In genomic region chr10:15858895-15859294, GRCh38 we compare ENCODE assay signal across 10 cellular contexts. TPM values are rescaled to one million over a fixed set of nuclear protein-coding genes. Genes with fewer than 3 reads are reported as not detected.
DNase-seq lines count a peak whose midpoint lies in the region; ATAC-seq and TF ChIP-seq lines count a peak whose summit lies in the region.
"Had no signal": no experiment of that assay in that cellular context is flagged by ENCODE, and none has a peak within 500 bp of the region (broad histone marks: within the 10 kb centered on the region; RNA-seq: fewer than 3 reads in every experiment).

No MANE protein-coding gene starts in this region.

- no peak overlapping the region for H3K23ac ChIP-seq in mesenchymal stem cell (ENCODE audit: low read length in 2 of 2)

- no peak overlapping the region for H2BK5ac ChIP-seq in mesenchymal stem cell (ENCODE audit: low read depth, low read length, poor library complexity, severe bottlenecking)

- H3K14ac ChIP-seq in mesenchymal stem cell (ENCODE audit: low read length in 2 of 2): no peak overlapping the region

- H3K79me1 ChIP-seq in mesenchymal stem cell (replicated peaks; ENCODE audit: low read length, poor library complexity, severe bottlenecking): peaks cover 9% of the 10 kb centered on the region

- H3K9me3 ChIP-seq in ascending aorta: no peaks in the 10 kb centered on the region
- H3K9me3 ChIP-seq in mesenchymal stem cell (ENCODE audit: control insufficient read depth, low read length): no peaks in the 10 kb centered on the region

- H4K8ac ChIP-seq in mesenchymal stem cell (ENCODE audit: low read length): no peak overlapping the region

- H3K4ac ChIP-seq in mesenchymal stem cell (ENCODE audit: low read depth in 1 of 2, low read length in 2 of 2): no peak overlapping the region

- H3K27ac Mint-ChIP-seq in stimulated activated naive CD8-positive, alpha-beta T cell treated with anti-CD3 and anti-CD28 coated beads, Interleukin-15, Interleukin-2, amounts not matched to agents 100 ng/mL and 50 ng/mL, for 24 hours: peak overlapping the region; percentile 48

- H3K9ac ChIP-seq in mesenchymal stem cell (ENCODE audit: low read length): peak overlapping the region; percentile 92

- H3K36me3 Mint-ChIP-seq in stimulated activated naive CD8-positive, alpha-beta T cell treated with anti-CD3 and anti-CD28 coated beads, Interleukin-15, Interleukin-2, amounts not matched to agents 100 ng/mL and 50 ng/mL, for 24 hours (ENCODE audit: low read depth): peaks cover 23% of the 10 kb centered on the region

- H3K4me2 ChIP-seq in mesenchymal stem cell (ENCODE audit: low read length, poor library complexity, severe bottlenecking): peak overlapping the region; percentile 29

- H3K36me3 ChIP-seq in ascending aorta: no peaks in the 10 kb centered on the region
- H3K36me3 ChIP-seq in mesenchymal stem cell (ENCODE audit: control insufficient read depth in 1 of 2, insufficient read depth in 2 of 2, low read depth in 1 of 2, low read length in 2 of 2): peaks cover 0 to 3% of the 10 kb centered on the region in 2 experiments

- H2BK15ac ChIP-seq in mesenchymal stem cell (ENCODE audit: low read depth, poor library complexity, severe bottlenecking): no peak overlapping the region

- peak overlapping the region; percentile 72 to 99 for H3K4me3 ChIP-seq in ascending aorta
- peak overlapping the region in 1 of 2 experiments; percentile 98 for H3K4me3 ChIP-seq in mesenchymal stem cell (ENCODE audit: insufficient read depth in 1 of 2, low read depth in 1 of 2, low read length in 2 of 2)

- no peak overlapping the region for H2AK5ac ChIP-seq in mesenchymal stem cell (ENCODE audit: low read length, severe bottlenecking)

- H3K27me3 ChIP-seq in ascending aorta (no peaks in the 10 kb centered on the region), mesenchymal stem cell (ENCODE audit: control insufficient read depth in 1 of 2, insufficient read depth in 1 of 2, low read length in 2 of 2) (peaks cover 0 to 3% of the 10 kb centered on the region in 2 experiments)

- no peak for ATAC-seq in stimulated activated naive CD8-positive, alpha-beta T cell treated with anti-CD3 and anti-CD28 coated beads, Interleukin-15, Interleukin-2, amounts not matched to agents 100 U/mL and 50 U/mL, for 24 hours
- ATAC-seq in HG03571 (IDR thresholded peaks at IDR 0.05; ENCODE audit: unreplicated experiment) (no peak), left lobe of liver (no peak), HG03159 (IDR thresholded peaks at IDR 0.05; ENCODE audit: unreplicated experiment) (no peak)

- H2BK120ac ChIP-seq in mesenchymal stem cell (ENCODE audit: low read depth, low read length): no peak overlapping the region

- H3K4me1 ChIP-seq in ascending aorta (peaks cover 3 to 14% of the 10 kb centered on the region in 2 donors), mesenchymal stem cell (ENCODE audit: control insufficient read depth, insufficient read depth, low read depth, low read length) (peaks cover 1% of the 10 kb centered on the region)

- DNase-seq in stimulated activated naive CD8-positive, alpha-beta T cell treated with anti-CD3 and anti-CD28 coated beads, Interleukin-15, Interleukin-2, amounts not matched to agents 100 U/mL and 50 U/mL, for 24 hours: no peak
- DNase-seq in ascending aorta (ENCODE audit: low spot score in 2 of 2): no peak
- DNase-seq in mesenchymal stem cell: no peak
- no peak for DNase-seq in left lobe of liver (ENCODE audit: low spot score)
- no peak for DNase-seq in hippocampal formation (lab: John Stamatoyannopoulos, UW)
- DNase-seq: GDM1, NCI-H1694 had no signal

- TF ChIP-seq CTCF in ascending aorta (IDR thresholded peaks at IDR 0.05): no peak

- H3K9me3 Mint-ChIP-seq in stimulated activated naive CD8-positive, alpha-beta T cell treated with anti-CD3 and anti-CD28 coated beads, Interleukin-15, Interleukin-2, amounts not matched to agents 100 ng/mL and 50 ng/mL, for 24 hours: peaks cover 5% of the 10 kb centered on the region

- H2BK12ac ChIP-seq in mesenchymal stem cell (ENCODE audit: low read length in 2 of 2): no peak overlapping the region

- 94% methylated on average over 2 of the region's 8 CpGs for WGBS in mesenchymal stem cell

- peak overlapping the region; percentile 99 for H3K4me3 Mint-ChIP-seq in stimulated activated naive CD8-positive, alpha-beta T cell treated with anti-CD3 and anti-CD28 coated beads, Interleukin-15, Interleukin-2, amounts not matched to agents 100 ng/mL and 50 ng/mL, for 24 hours

- no peak overlapping the region for H4K91ac ChIP-seq in mesenchymal stem cell (ENCODE audit: low read length)

- H3K4me1 Mint-ChIP-seq in stimulated activated naive CD8-positive, alpha-beta T cell treated with anti-CD3 and anti-CD28 coated beads, Interleukin-15, Interleukin-2, amounts not matched to agents 100 ng/mL and 50 ng/mL, for 24 hours (ENCODE audit: low read depth): peaks cover 44% of the 10 kb centered on the region

- H3K27me3 Mint-ChIP-seq in stimulated activated naive CD8-positive, alpha-beta T cell treated with anti-CD3 and anti-CD28 coated beads, Interleukin-15, Interleukin-2, amounts not matched to agents 100 ng/mL and 50 ng/mL, for 24 hours: peaks cover 10% of the 10 kb centered on the region

- H3K18ac ChIP-seq in mesenchymal stem cell (ENCODE audit: low read depth in 1 of 2, low read length in 2 of 2): no peak overlapping the region

- H3K27ac ChIP-seq in ascending aorta: no peak overlapping the region
- no peak overlapping the region for H3K27ac ChIP-seq in mesenchymal stem cell (ENCODE audit: low read length, poor library complexity, severe bottlenecking)

- intact Hi-C loops in ascending aorta (cut with DNase I): no loop called here

- no peak overlapping the region for H2AFZ ChIP-seq in mesenchymal stem cell (ENCODE audit: low read depth, low read length)

RNA-seq across cellular contexts. Expression of gene MINDY3, which starts 1.4 kb away (rescaled TPM):
- total RNA-seq in ascending aorta (13.7 TPM), left lobe of liver (11.8 TPM)
- polyA plus RNA-seq in mesenchymal stem cell (2013, experiment 1 of 2): 18.6 TPM
- 20.8 TPM for polyA plus RNA-seq in mesenchymal stem cell (2013, experiment 2 of 2)
